In genomic region chr3:172321035-172321434, GRCh38 we compare ENCODE assay signal across 11 cellular contexts.
DNase-seq lines count a peak whose midpoint lies in the region; ATAC-seq and TF ChIP-seq lines count a peak whose summit lies in the region.
"Had no signal": no experiment of that assay in that cellular context is flagged by ENCODE, and none has a peak within 500 bp of the region (broad histone marks: within the 10 kb centered on the region; RNA-seq: fewer than 3 reads in every experiment).

No MANE protein-coding gene starts in this region.

- no peaks in the 10 kb centered on the region for H3K9me3 ChIP-seq in colonic mucosa

- H3K4me3 ChIP-seq in AG10803 (ENCODE audit: low read length) (no peak overlapping the region), fibroblast of pulmonary artery (replicated peaks; ENCODE audit: low read depth, low read length) (no peak overlapping the region), colonic mucosa (no peak overlapping the region)

- H3K9ac ChIP-seq in colonic mucosa (ENCODE audit: low read depth in 2 of 2, low read length in 2 of 2), result no peak overlapping the region

- ATAC-seq in GM18868 (IDR thresholded peaks at IDR 0.05; ENCODE audit: unreplicated experiment) (peak; percentile 60), GM21423 (IDR thresholded peaks at IDR 0.05; ENCODE audit: unreplicated experiment) (no peak)

- intact Hi-C loops in colonic mucosa (cut with DNase I), result no loop called here

- H3K4me1 ChIP-seq in colonic mucosa, result peaks cover 5% of the 10 kb centered on the region

- no peak overlapping the region for H3K27ac ChIP-seq in colonic mucosa

- DNase-seq in AG10803 (ENCODE audit: low read depth), result peak; percentile 51
- DNase-seq in NCI-H2196 treated with DMSO at 0.1 percent for 48 hours (lab: John Stamatoyannopoulos, UW; ENCODE audit: unreplicated experiment), result peak; percentile 19
- DNase-seq in fibroblast of pulmonary artery (ENCODE audit: low read depth), result peak; percentile 50
- DNase-seq in hippocampal formation (lab: John Stamatoyannopoulos, UW), result no peak
- no peak for DNase-seq in NCI-H1417 (lab: John Stamatoyannopoulos, UW)
- no peak for DNase-seq in colonic mucosa
- DNase-seq: activated T-cell treated with anti-CD3 and anti-CD28 coated beads, Interleukin-2, amount 50 U/mL, for 1 hour; HCEC 1CT; NCI-H510A had no signal

- H3K36me3 ChIP-seq in colonic mucosa, result peaks cover 4% of the 10 kb centered on the region

- H3K27me3 ChIP-seq in colonic mucosa, result no peaks in the 10 kb centered on the region

- TF ChIP-seq CTCF in AG10803 (conservative IDR thresholded peaks at IDR 0.05; ENCODE audit: low read length) (no peak), fibroblast of pulmonary artery (IDR thresholded peaks at IDR 0.05; ENCODE audit: low read length, missing control alignments) (no peak), colonic mucosa (IDR thresholded peaks at IDR 0.05) (no peak)

Comparison
In these comparisons a context has a peak if more than half of its experiments do, and no peak if none do; other contexts are left out.
1. DNase-seq: peak in AG10803 (single experiment), NCI-H2196 treated with DMSO at 0.1 percent for 48 hours (single experiment) and fibroblast of pulmonary artery (single experiment); none in hippocampal formation (0 of 2), NCI-H1417 (0 of 3) and colonic mucosa (single experiment).